In the genomic region with DNA sequence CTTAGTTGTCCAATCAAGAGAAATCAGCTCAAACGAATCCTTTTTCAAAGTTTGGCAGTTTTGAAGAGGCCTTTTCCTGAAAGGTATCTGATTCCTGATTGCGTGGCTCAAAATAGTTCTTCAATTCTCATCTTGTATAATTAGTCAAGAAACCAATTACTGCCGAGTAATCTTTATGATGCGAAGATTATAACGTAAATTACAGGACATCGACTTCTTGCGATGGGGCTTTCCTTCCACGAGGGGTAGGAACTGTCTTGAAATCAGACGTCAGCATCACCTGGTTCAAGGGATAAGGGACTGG, we compare ENCODE assay signal across 8 cellular contexts. TPM values are rescaled to one million over a fixed set of nuclear protein-coding genes. Genes with fewer than 3 reads are reported as not detected.
A peak's percentile ranks its signal among the peaks of the same experiment; 100 is the strongest.
DNase-seq lines count a peak whose midpoint lies in the region; ATAC-seq and TF ChIP-seq lines count a peak whose summit lies in the region.

No MANE protein-coding gene starts in this region.

- peak overlapping the region in 11 of 12 donors; percentile 60 to 97 (median 94) for H3K27ac ChIP-seq in heart left ventricle
- H3K27ac ChIP-seq in OCI-LY1 (ENCODE audit: low read depth, low read length, poor library complexity, severe bottlenecking): peak overlapping the region; percentile 14
- peak overlapping the region; percentile 92 to 95 (median 94) for H3K27ac ChIP-seq in esophagus muscularis mucosa (replicated peaks in 1 of 4)
- peak overlapping the region; percentile 87 for H3K27ac ChIP-seq in psoas muscle

- no peaks in the 10 kb centered on the region for H3K79me2 ChIP-seq in OCI-LY1 (ENCODE audit: insufficient read depth, low read length)

- ATAC-seq in heart left ventricle: no peak
- no peak for ATAC-seq in left ventricle myocardium superior
- peak; percentile 4 to 47 (median 12) for ATAC-seq in psoas muscle

- TF ChIP-seq EP300 in esophagus muscularis mucosa (IDR thresholded peaks at IDR 0.05): no peak

- WGBS in heart left ventricle, 4 donors: 6 to 12% (median 9%) methylated on average over 9 of the region's 9 CpGs
- 8% methylated on average over 9 of the region's 9 CpGs for WGBS in esophagus muscularis mucosa
- WGBS in psoas muscle, 3 donors: 8 to 12% (median 10%) methylated on average over 9 of the region's 9 CpGs

- H3K36me3 ChIP-seq in heart left ventricle (peaks cover 0 to 45% (median 39%) of the 10 kb centered on the region in 9 donors), OCI-LY1 (ENCODE audit: insufficient read depth, low read length) (peaks cover 18% of the 10 kb centered on the region; the same call in 1 of the 2 replicates), esophagus muscularis mucosa (peaks cover 17 to 42% (median 27%) of the 10 kb centered on the region in 4 donors), psoas muscle (ENCODE audit: insufficient read depth in 1 of 2, low read depth in 1 of 2) (peaks cover 3 to 45% of the 10 kb centered on the region in 2 donors)

- H3K9me2 ChIP-seq in OCI-LY1 (ENCODE audit: low read depth, low read length): no peaks in the 10 kb centered on the region

- TF ChIP-seq POLR2A in heart left ventricle (IDR thresholded peaks at IDR 0.05) (no peak), esophagus muscularis mucosa (IDR thresholded peaks at IDR 0.05; ENCODE audit: low read depth) (no peak)

- H3K4me1 ChIP-seq in heart left ventricle (peaks cover 0 to 22% (median 14%) of the 10 kb centered on the region in 12 donors), OCI-LY1 (ENCODE audit: insufficient read depth, low read length, severe bottlenecking) (peaks cover 28% of the 10 kb centered on the region), esophagus muscularis mucosa (peaks cover 13 to 23% (median 21%) of the 10 kb centered on the region in 4 donors), psoas muscle (peaks cover 8% of the 10 kb centered on the region)

- peak overlapping the region; percentile 13 to 94 (median 82) for H3K4me3 ChIP-seq in heart left ventricle
- H3K4me3 ChIP-seq in OCI-LY1 (ENCODE audit: low read depth, low read length, poor library complexity, severe bottlenecking): peak overlapping the region; percentile 90
- H3K4me3 ChIP-seq in esophagus muscularis mucosa: peak overlapping the region; percentile 80 to 90 (median 82)
- H3K4me3 ChIP-seq in psoas muscle: peak overlapping the region; percentile 87

- no peaks in the 10 kb centered on the region for H4K20me1 ChIP-seq in OCI-LY1 (ENCODE audit: insufficient read depth, low read length)

- H3K9me3 ChIP-seq in heart left ventricle: no peaks in the 10 kb centered on the region
- H3K9me3 ChIP-seq in OCI-LY1 (ENCODE audit: low read length): no peaks in the 10 kb centered on the region
- H3K9me3 ChIP-seq in esophagus muscularis mucosa: no peaks in the 10 kb centered on the region
- H3K9me3 ChIP-seq in psoas muscle: no peaks in the 10 kb centered on the region

- H2AFZ ChIP-seq in OCI-LY1 (ENCODE audit: low read length): 0 out of 2 replicates have a peak overlapping the region, but pooled peaks have one; percentile 2

- H3K4me2 ChIP-seq in OCI-LY1 (ENCODE audit: low read length): peak overlapping the region; percentile 87

- DNase-seq in heart left ventricle (no peak), left ventricle myocardium superior (no peak), esophagus muscularis mucosa (ENCODE audit: extremely low spot score) (no peak), psoas muscle (no peak), kidney tubule cell (ENCODE audit: low spot score) (no peak), SW 1271 (lab: John Stamatoyannopoulos, UW) (no peak), NCI-H1694 treated with DMSO at 0.1 percent for 48 hours (lab: John Stamatoyannopoulos, UW) (no peak)

- H3K9ac ChIP-seq in OCI-LY1 (ENCODE audit: low read length): peak overlapping the region; percentile 90

- intact Hi-C loops in heart left ventricle (cut with DNase I): loop anchor here in 3 of 10 donors (2.0 to 10.0 kb wide), 4 partner anchors 38 to 150 kb away; a partner anchor contains a TSS
- intact Hi-C loops in left ventricle myocardium superior (cut with micrococcal nuclease): no loop called here
- intact Hi-C loops in esophagus muscularis mucosa (cut with DNase I): loop anchor here (5.0 to 10.0 kb wide), 2 partner anchors 57 to 150 kb away; a partner anchor contains a TSS
- intact Hi-C loops in psoas muscle (cut with DNase I): loop anchor here (5.0 kb wide), 1 partner anchor 57 kb away; a partner anchor contains a TSS

- TF ChIP-seq CTCF in heart left ventricle (IDR thresholded peaks at IDR 0.05): no peak
- TF ChIP-seq CTCF in OCI-LY1 (IDR thresholded peaks at IDR 0.05; ENCODE audit: low read length): no peak
- TF ChIP-seq CTCF in esophagus muscularis mucosa (IDR thresholded peaks at IDR 0.05): no peak
- TF ChIP-seq CTCF in psoas muscle (IDR thresholded peaks at IDR 0.05): no peak

- no peaks in the 10 kb centered on the region for H3F3A ChIP-seq in OCI-LY1 (ENCODE audit: insufficient read depth, low read length)

- H3K27me3 ChIP-seq in heart left ventricle (no peaks in the 10 kb centered on the region), OCI-LY1 (ENCODE audit: insufficient read depth, low read length) (no peaks in the 10 kb centered on the region), esophagus muscularis mucosa (no peaks in the 10 kb centered on the region), psoas muscle (ENCODE audit: insufficient read depth in 3 of 3, low read length in 2 of 3) (no peaks in the 10 kb centered on the region)

RNA-seq across cellular contexts. Expression of a gene that starts 0.6 kb away (rescaled TPM):
- total RNA-seq in heart left ventricle: 10 to 100 TPM; 43.9 to 68.8 (median 52.1) TPM
- polyA plus RNA-seq in heart left ventricle: 10 to 100 TPM; 40.3 to 83.5 TPM
- 60.3 TPM for total RNA-seq in left ventricle myocardium superior
- 10 to 100 TPM; 58.1 to 77.4 (median 66.9) TPM for total RNA-seq in esophagus muscularis mucosa
- 10 to 100 TPM; 25.2 to 39.9 (median 29.2) TPM for total RNA-seq in psoas muscle
- 10 to 100 TPM; 47.9 to 88.3 (median 53.3) TPM for polyA plus RNA-seq in psoas muscle

RNA-seq across cellular contexts. Expression of a gene that starts 40.1 kb away (rescaled TPM):
- total RNA-seq in heart left ventricle: 10 to 100 TPM in 1 of 9 donors, 1 to 10 TPM in 8; 2.0 to 14.8 (median 2.4) TPM
- polyA plus RNA-seq in heart left ventricle: 10 to 100 TPM in 1 of 2 donors, 1 to 10 TPM in 1; 8.2 to 10.4 TPM
- total RNA-seq in left ventricle myocardium superior: 3.1 TPM
- total RNA-seq in esophagus muscularis mucosa: 10 to 100 TPM in 1 of 4 donors, 1 to 10 TPM in 3; 3.6 to 10.7 (median 6.4) TPM
- total RNA-seq in psoas muscle: 1 to 10 TPM in 3 of 4 donors, under 1 TPM in 1; 0.39 to 2.4 (median 1.4) TPM
- polyA plus RNA-seq in psoas muscle: 1 to 10 TPM; 2.0 to 3.1 (median 2.7) TPM

RNA-seq across cellular contexts. Expression of a gene that starts 58.3 kb away (rescaled TPM):
- total RNA-seq in heart left ventricle (10 to 100 TPM; 13.4 to 22.9 (median 17.1) TPM), left ventricle myocardium superior (20.3 TPM), esophagus muscularis mucosa (10 to 100 TPM; 22.4 to 30.7 (median 25.7) TPM), psoas muscle (10 to 100 TPM; 14.6 to 19.5 (median 16.7) TPM)
- polyA plus RNA-seq in heart left ventricle (10 to 100 TPM in 1 of 2 donors, 1 to 10 TPM in 1; 5.4 to 22.2 TPM), psoas muscle (10 to 100 TPM in 2 of 3 donors, 1 to 10 TPM in 1; 7.1 to 18.2 (median 11.0) TPM)

RNA-seq across cellular contexts. Expression of a gene that starts 58.6 kb away (rescaled TPM):
- 10 to 100 TPM; 48.8 to 71.9 (median 65.8) TPM for total RNA-seq in heart left ventricle
- 10 to 100 TPM; 37.8 to 74.6 TPM for polyA plus RNA-seq in heart left ventricle
- 59.0 TPM for total RNA-seq in left ventricle myocardium superior
- 10 to 100 TPM; 47.8 to 60.7 (median 57.5) TPM for total RNA-seq in esophagus muscularis mucosa
- total RNA-seq in psoas muscle: 10 to 100 TPM; 47.9 to 60.4 (median 50.2) TPM
- polyA plus RNA-seq in psoas muscle: 10 to 100 TPM; 37.1 to 61.9 (median 47.6) TPM

Comparison
In these comparisons a context has a peak if more than half of its experiments do, and no peak if none do; other contexts are left out.
1. ATAC-seq: peak in psoas muscle (4 of 4); none in heart left ventricle (0 of 4) and left ventricle myocardium superior (single experiment).
2. H3K27ac ChIP-seq: peak in every context shown above with its lines; median percentile 94 in esophagus muscularis mucosa; 94 in heart left ventricle; 87 in psoas muscle; 14 in OCI-LY1.
3. Peak in every context shown above with its lines, with median percentiles within 50 percentile points of each other: H3K4me3 ChIP-seq.